In the genomic region with DNA sequence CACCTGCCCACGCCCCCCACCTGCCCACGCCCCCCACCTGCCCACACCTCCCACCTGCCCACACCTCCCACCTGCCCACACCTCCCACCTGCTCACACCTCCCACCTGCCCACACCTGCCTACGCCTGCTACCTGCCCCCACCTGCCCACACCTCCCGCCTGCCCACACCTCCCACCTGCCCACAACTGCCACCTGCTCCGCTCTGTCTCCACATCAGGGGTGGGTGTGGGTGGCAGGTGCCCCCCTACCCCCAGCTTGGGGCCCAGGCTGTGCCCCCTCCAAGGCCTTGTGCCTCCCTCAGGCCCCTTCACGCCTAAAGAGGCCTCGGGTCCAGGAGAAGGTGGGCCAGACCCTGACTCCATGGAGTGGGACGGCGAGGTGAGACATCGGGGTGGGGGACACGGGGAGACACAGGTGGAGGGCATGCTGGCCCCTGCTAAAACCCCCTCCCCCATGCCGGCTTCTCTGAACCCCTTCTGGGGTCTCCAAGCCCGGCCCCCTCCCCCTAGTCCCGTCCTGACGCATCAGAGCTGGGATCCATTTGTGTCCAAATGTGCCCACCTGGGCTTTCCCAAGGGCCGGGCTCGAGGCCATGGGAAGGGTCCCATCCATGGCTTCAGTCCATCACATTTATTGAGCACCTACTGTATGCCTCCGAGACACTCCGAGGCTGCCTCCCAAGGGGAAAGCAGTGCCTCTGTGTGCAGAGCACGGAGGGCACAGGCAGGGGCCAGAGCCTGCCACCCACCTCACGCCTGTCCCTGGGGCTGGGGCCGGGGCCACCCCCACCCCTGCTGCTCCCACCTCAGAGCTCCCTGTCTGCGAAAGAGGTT, we compare ENCODE assay signal across 37 cellular contexts. TPM values are rescaled to one million over a fixed set of nuclear protein-coding genes. Genes with fewer than 3 reads are reported as not detected.
"Had no signal": no experiment of that assay in that cellular context is flagged by ENCODE, and none has a peak within 500 bp of the region (broad histone marks: within the 10 kb centered on the region; RNA-seq: fewer than 3 reads in every experiment).

No MANE protein-coding gene starts in this region.

- H3K4me3 ChIP-seq: adrenal gland, body of pancreas, esophagus squamous epithelium had no signal

- H3K27ac ChIP-seq: adrenal gland, body of pancreas, epithelial cell of prostate, esophagus squamous epithelium, WERI-Rb-1 had no signal

- H3K4me1 ChIP-seq: adrenal gland had no signal

- H3K9me3 ChIP-seq: adrenal gland, body of pancreas, esophagus squamous epithelium had no signal

- DNase-seq: activated B cell treated with CpG ODN at 0.5 μM for 24 hours; activated CD4-positive, alpha-beta T cell treated with anti-CD3 and anti-CD28 coated beads for 48 hours; activated CD4-positive, alpha-beta T cell treated with anti-CD3 and anti-CD28 coated beads, Interleukin-2, amount 50 U/mL, for 1 hour; activated CD4-positive, alpha-beta T cell treated with anti-CD3 and anti-CD28 coated beads, Interleukin-2, amount 50 U/mL, for 48 hours; activated CD8-positive, alpha-beta memory T cell treated with anti-CD3 and anti-CD28 coated beads, Interleukin-2, amount 10 ng/mL, durations not matched to agents 7 days and 5 days; activated CD8-positive, alpha-beta memory T cell treated with anti-CD3 and anti-CD28 coated beads, Interleukin-2, amount 50 U/mL, for 4 hours; activated CD8-positive, alpha-beta T cell treated with anti-CD3 and anti-CD28 coated beads for 36 hours; activated effector memory CD4-positive, alpha-beta T cell treated with anti-CD3 and anti-CD28 coated beads, Interleukin-2, amount 50 U/mL, for 16 hours; activated naive CD4-positive, alpha-beta T cell treated with anti-CD3 and anti-CD28 coated beads for 36 hours; activated naive CD8-positive, alpha-beta T cell treated with anti-CD3 and anti-CD28 coated beads for 36 hours; activated naive CD8-positive, alpha-beta T cell treated with anti-CD3 and anti-CD28 coated beads, Interleukin-2, amount 50 U/mL, for 24 hours; activated T-cell treated with anti-CD3 and anti-CD28 coated beads, Interleukin-2, amount 50 U/mL, for 1 hour; activated T-cell treated with anti-CD3 and anti-CD28 coated beads, Interleukin-2, amount 50 U/mL, for 48 hours; adrenal gland; amygdala; body of pancreas; caudate nucleus; cortex of kidney; dermis blood vessel endothelial cell; effector CD4-positive, alpha-beta T cell; esophagus squamous epithelium; head of caudate nucleus; T-helper 1 cell; T-helper 17 cell; T1000; WERI-Rb-1 had no signal

- H3K36me3 ChIP-seq: adrenal gland, esophagus squamous epithelium, WERI-Rb-1 had no signal

- ATAC-seq: activated CD4-positive, CD25-positive, alpha-beta regulatory T cell treated with anti-CD3 and anti-CD28 coated beads, Interleukin-2, amount 50 U/mL, for 24 hours; activated CD8-positive, alpha-beta memory T cell treated with anti-CD3 and anti-CD28 coated beads, Interleukin-2, amount 10 ng/mL, durations not matched to agents 7 days and 5 days; activated CD8-positive, alpha-beta T cell treated with anti-CD3 and anti-CD28 coated beads for 36 hours; activated naive CD8-positive, alpha-beta T cell treated with anti-CD3 and anti-CD28 coated beads, Interleukin-2, amount 50 U/mL, for 24 hours; body of pancreas; T-helper 17 cell had no signal

- FAIRE-seq: colon, endometrium, endothelial cell of umbilical vein, frontal cortex had no signal

RNA-seq across cellular contexts. Expression of a gene that starts 4.9 kb away (rescaled TPM):
- total RNA-seq: activated B cell treated with CpG ODN at 0.5 μM for 24 hours; activated CD8-positive, alpha-beta memory T cell treated with anti-CD3 and anti-CD28 coated beads for 36 hours; activated CD8-positive, alpha-beta memory T cell treated with anti-CD3 and anti-CD28 coated beads, Interleukin-2, amount 10 ng/mL, durations not matched to agents 7 days and 5 days; activated CD8-positive, alpha-beta T cell treated with anti-CD3 and anti-CD28 coated beads for 36 hours; activated naive CD4-positive, alpha-beta T cell treated with anti-CD3 and anti-CD28 coated beads for 36 hours; activated naive CD8-positive, alpha-beta T cell treated with anti-CD3 and anti-CD28 coated beads for 36 hours; activated T-helper 1 cell treated with anti-CD3 and anti-CD28 coated beads, Interleukin-12 subunit alpha, Interleukin-12 subunit beta, Interleukin-2, Interleukin-4 antibody, amounts not matched to agents 30 ng/mL and 10 ng/mL and 1 ng/mL, durations not matched to agents 14 hours and 24 hours and 36 hours; activated T-helper 2 cell treated with anti-CD3 and anti-CD28 coated beads, Interferon-gamma antibody, Interleukin-2, Interleukin-4, amounts not matched to agents 10 μg/mL and 5 μg/mL and 100 μg/mL, durations not matched to agents 14 hours and 24 hours and 36 hours; aorta; body of pancreas; dermis blood vessel endothelial cell; endothelial cell of umbilical vein; fibroblast of lung; frontal cortex; T-helper 17 cell had no signal
- polyA plus RNA-seq: endothelial cell of umbilical vein, fibroblast of lung had no signal

RNA-seq across cellular contexts. Expression of a gene that starts 16.0 kb away (rescaled TPM):
- total RNA-seq: activated B cell treated with CpG ODN at 0.5 μM for 24 hours, dermis blood vessel endothelial cell, endothelial cell of umbilical vein had no signal
